Comparison of ENCODE assay signal across 18 cellular contexts in the genomic region with DNA sequence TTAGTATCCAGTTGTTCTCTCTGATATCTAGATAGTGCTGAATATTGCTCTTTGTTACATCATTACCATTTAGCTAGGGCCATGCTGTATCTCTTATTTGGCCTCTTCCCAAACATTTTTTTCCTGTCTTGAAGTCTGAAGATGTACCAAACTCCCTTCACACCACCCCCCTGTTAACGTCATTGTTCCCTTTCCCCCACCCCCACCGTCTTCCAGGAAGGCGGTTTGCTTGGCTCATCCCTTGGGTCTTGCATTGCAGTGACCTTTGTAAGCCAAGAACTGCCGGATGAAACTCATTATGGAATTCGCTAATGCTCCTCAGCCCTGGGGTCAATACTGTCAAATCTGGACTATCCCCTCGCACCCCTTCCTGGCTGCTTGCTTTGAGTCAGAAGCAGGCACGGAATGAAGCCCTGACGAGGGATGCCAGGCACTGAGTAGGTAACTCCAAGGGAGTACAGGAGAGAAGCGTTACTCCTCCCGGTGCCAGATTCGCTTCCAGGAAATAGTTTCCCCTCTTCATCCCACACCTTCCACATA.
A peak's percentile ranks its signal among the peaks of the same experiment; 100 is the strongest.
DNase-seq lines count a peak whose midpoint lies in the region; ATAC-seq, FAIRE-seq and TF ChIP-seq lines count a peak whose summit lies in the region.
"Had no signal": no experiment of that assay in that cellular context is flagged by ENCODE, and none has a peak within 500 bp of the region (broad histone marks: within the 10 kb centered on the region; RNA-seq: fewer than 3 reads in every experiment).

No MANE protein-coding gene starts in this region.

- H3K4me1 Mint-ChIP-seq in CD4-positive, alpha-beta T cell (ENCODE audit: low read depth), result no peaks in the 10 kb centered on the region

- no peak for ATAC-seq in K562
- ATAC-seq in Right ventricle myocardium superior (ENCODE audit: poor library complexity), result peak; percentile 70
- peak; percentile 84 for ATAC-seq in omental fat pad (ENCODE audit: low FRiP score)
- no peak for ATAC-seq in CD4-positive, alpha-beta T cell (ENCODE audit: poor library complexity)
- ATAC-seq: activated T-cell treated with anti-CD3 and anti-CD28 coated beads, Interleukin-2, amount 50 U/mL, for 72 hours; SK-N-SH treated with all-trans-retinoic acid at 6 μM for 48 hours had no signal

- TF ChIP-seq RAD21 in K562 (CRISPR knock-in tag; conservative IDR thresholded peaks at IDR 0.05 in 1 of 2, IDR thresholded peaks at IDR 0.05 in 1 of 2), result no peak

- no peak overlapping the region for H3K4me3 ChIP-seq in K562
- H3K4me3 ChIP-seq: colonic mucosa, neural progenitor cell, smooth muscle cell, vagina had no signal

- H3K9me3 Mint-ChIP-seq in CD4-positive, alpha-beta T cell, result no peaks in the 10 kb centered on the region
- H3K9me3 Mint-ChIP-seq: activated T-cell treated with anti-CD3 and anti-CD28 coated beads, Interleukin-2, amount 50 U/mL, for 72 hours had no signal

- H3K4me2 ChIP-seq in K562 (ENCODE audit: insufficient read depth, low read length), result no peak overlapping the region
- H3K4me2 ChIP-seq: neural progenitor cell, smooth muscle cell had no signal

- no peaks in the 10 kb centered on the region for H3K79me2 ChIP-seq in K562 (ENCODE audit: control insufficient read depth, insufficient read depth, low read length)

- no peak overlapping the region for H3K4me3 Mint-ChIP-seq in CD4-positive, alpha-beta T cell
- H3K4me3 Mint-ChIP-seq: activated T-cell treated with anti-CD3 and anti-CD28 coated beads, Interleukin-2, amount 50 U/mL, for 72 hours; neural progenitor cell had no signal

- in situ Hi-C loops in K562 (cut with MboI), result loop anchor here (10.0 kb wide), 1 partner anchor 467 kb away; no protein-coding TSS in a partner anchor

- H3K4me1 ChIP-seq in K562 (replicated peaks in 1 of 2; ENCODE audit: control insufficient read depth in 2 of 2, insufficient read depth in 2 of 2, low read length in 2 of 2), result peaks cover 0 to 9% of the 10 kb centered on the region in 2 experiments; a peak in 3 of 5 replicates
- H3K4me1 ChIP-seq: neural progenitor cell had no signal

- TF ChIP-seq EP300 in K562 (IDR thresholded peaks at IDR 0.05; ENCODE audit: low read length), result no peak; the same call in 1 of the 2 replicates

- H3K36me3 ChIP-seq in K562 (ENCODE audit: control insufficient read depth, insufficient read depth, low read length), result peaks cover 11% of the 10 kb centered on the region; the same call in 2 of the 3 replicates
- H3K36me3 ChIP-seq: colonic mucosa, neural progenitor cell, vagina had no signal

- no peak for TF ChIP-seq CTCF in K562 (IDR thresholded peaks at IDR 0.05 in 2 of 3, conservative IDR thresholded peaks at IDR 0.05 in 1 of 3; ENCODE audit: insufficient read depth in 2 of 3, low read depth in 1 of 3, low read length in 3 of 3)
- TF ChIP-seq CTCF in omental fat pad (IDR thresholded peaks at IDR 0.05), result no peak
- TF ChIP-seq CTCF in CD4-positive, alpha-beta T cell (IDR thresholded peaks at IDR 0.05), result no peak

- no peak for DNase-seq in K562 (ENCODE audit: extremely low read depth in 1 of 4, low spot score in 3 of 4)
- DNase-seq in Right ventricle myocardium superior, result peak; percentile 65
- peak; percentile 48 for DNase-seq in omental fat pad (ENCODE audit: low spot score)
- DNase-seq in CD4-positive, alpha-beta T cell, result no peak
- no peak for DNase-seq in cerebellar cortex (ENCODE audit: low spot score)
- no peak for DNase-seq in substantia nigra (lab: John Stamatoyannopoulos, UW)
- DNase-seq in iPS-NIHi11 (ENCODE audit: low spot score), result no peak
- DNase-seq: activated T-cell treated with anti-CD3 and anti-CD28 coated beads, Interleukin-2, amount 50 U/mL, for 72 hours; colonic mucosa; NCI-H1092 treated with DMSO at 0.1 percent for 48 hours; NCI-H226; stimulated activated naive CD4-positive, alpha-beta T cell had no signal

- intact Hi-C loops in K562 (cut with micrococcal nuclease) (no loop called here), Right ventricle myocardium superior (cut with DNase I) (no loop called here)
- intact Hi-C loops in CD4-positive, alpha-beta T cell (cut with DNase I, micrococcal nuclease), result no loop called here

- no peak overlapping the region for H3K9ac ChIP-seq in K562 (ENCODE audit: insufficient read depth in 1 of 2, low read depth in 2 of 2, low read length in 2 of 2)
- H3K9ac ChIP-seq: neural progenitor cell had no signal

- FAIRE-seq in K562 (lab: Jason Lieb, UNC), result no peak
- FAIRE-seq: H54 had no signal

- no peak overlapping the region for H3K27ac ChIP-seq in K562 (ENCODE audit: extremely low read depth, low read depth, low read length)
- H3K27ac ChIP-seq in CD4-positive, alpha-beta T cell (ENCODE audit: low read depth, low read length), result no peak overlapping the region
- H3K27ac ChIP-seq in substantia nigra (ENCODE audit: low read depth, low read length, poor library complexity, severe bottlenecking), result no peak overlapping the region
- H3K27ac ChIP-seq: C4-2B, colonic mucosa, neural progenitor cell, vagina had no signal

- H3K27ac Mint-ChIP-seq in CD4-positive, alpha-beta T cell, result no peak overlapping the region
- H3K27ac Mint-ChIP-seq: activated T-cell treated with anti-CD3 and anti-CD28 coated beads, Interleukin-2, amount 50 U/mL, for 72 hours; neural progenitor cell had no signal

- 85% methylated on average over 9 of the region's 11 CpGs for WGBS in K562 (ENCODE audit: insufficient coverage, low coverage, missing lambda C conversion rate)

- no peaks in the 10 kb centered on the region for H4K20me1 ChIP-seq in K562 (replicated peaks; ENCODE audit: control insufficient read depth, insufficient read depth, low read length)

- BruUV-seq in K562 (replicated peaks; lab: Mats Ljungman, UMichigan), result no TSS peak

- H3K36me3 Mint-ChIP-seq in CD4-positive, alpha-beta T cell (ENCODE audit: low read depth), result no peaks in the 10 kb centered on the region

- POLR2A ChIA-PET in K562 (lab: Yijun Ruan, JAX), result no interaction called here
- POLR2A ChIA-PET in CD4-positive, alpha-beta T cell (lab: Charles Lee), result interaction anchor here (1.0 kb wide), 1 partner anchor 53 kb away, joined by 3 read pairs; no protein-coding TSS in a partner anchor

- no peak overlapping the region for H2AFZ ChIP-seq in K562 (ENCODE audit: low read depth, low read length)
- H2AFZ ChIP-seq: neural progenitor cell had no signal

- no peaks in the 10 kb centered on the region for H3K27me3 Mint-ChIP-seq in CD4-positive, alpha-beta T cell

- H3K27me3 ChIP-seq in K562 (ENCODE audit: control insufficient read depth in 2 of 2, insufficient read depth in 2 of 2, low read length in 2 of 2), result no peaks in the 10 kb centered on the region
- H3K27me3 ChIP-seq in CD4-positive, alpha-beta T cell (ENCODE audit: control insufficient read depth, insufficient read depth, low read length), result no peaks in the 10 kb centered on the region
- H3K27me3 ChIP-seq: colonic mucosa, neural progenitor cell, vagina had no signal

- no peaks in the 10 kb centered on the region for H3K9me3 ChIP-seq in K562 (replicated peaks; ENCODE audit: control insufficient read depth, insufficient read depth, low read depth, low read length)
- no peaks in the 10 kb centered on the region for H3K9me3 ChIP-seq in CD4-positive, alpha-beta T cell (ENCODE audit: control insufficient read depth, low read length)
- H3K9me3 ChIP-seq: colonic mucosa, vagina had no signal

- TF ChIP-seq POLR2A in K562 (conservative IDR thresholded peaks at IDR 0.05), result no peak

- H3K9me1 ChIP-seq in K562 (ENCODE audit: control insufficient read depth, insufficient read depth, low read length), result no peaks in the 10 kb centered on the region

- CTCF ChIA-PET in K562 (lab: Yijun Ruan, JAX; ENCODE audit: low intra/inter-chr PET ratio), result no interaction called here
- CTCF ChIA-PET in CD4-positive, alpha-beta T cell (lab: Charles Lee), result no interaction called here

TF ChIP-seq in K562, 482 proteins besides CTCF, POLR2A, EP300 and RAD21 (continues in another document):
- TF ChIP-seq MEF2A (IDR thresholded peaks at IDR 0.05; ENCODE audit: control insufficient read depth, low read depth, low read length), result no peak
- TF ChIP-seq ZNF586 (CRISPR knock-in tag; conservative IDR thresholded peaks at IDR 0.05), result no peak
- peak; percentile 41; the same call in 1 of the 2 replicates for TF ChIP-seq JUND (IDR thresholded peaks at IDR 0.05; ENCODE audit: borderline replicate concordance, low read depth, low read length)
- TF ChIP-seq JUND (tag; IDR thresholded peaks at IDR 0.05; ENCODE audit: borderline replicate concordance, low read depth, low read length), result no peak
- peak; percentile 89 for TF ChIP-seq ZNF175 (CRISPR knock-in tag; IDR thresholded peaks at IDR 0.05; ENCODE audit: low read depth)
- no peak for TF ChIP-seq KDM2B (CRISPR knock-in tag; IDR thresholded peaks at IDR 0.05)
- peak; percentile 28; the same call in 1 of the 2 replicates for TF ChIP-seq GTF2A2 (tag; IDR thresholded peaks at IDR 0.05)
- TF ChIP-seq, protein P1, sequence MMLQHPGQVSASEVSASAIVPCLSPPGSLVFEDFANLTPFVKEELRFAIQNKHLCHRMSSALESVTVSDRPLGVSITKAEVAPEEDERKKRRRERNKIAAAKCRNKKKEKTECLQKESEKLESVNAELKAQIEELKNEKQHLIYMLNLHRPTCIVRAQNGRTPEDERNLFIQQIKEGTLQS (IDR thresholded peaks at IDR 0.05), result peak; percentile 63; the same call in 1 of the 2 replicates
- TF ChIP-seq, protein P1 (CRISPR knock-in tag; conservative IDR thresholded peaks at IDR 0.05), result no peak
- TF ChIP-seq, protein P2, sequence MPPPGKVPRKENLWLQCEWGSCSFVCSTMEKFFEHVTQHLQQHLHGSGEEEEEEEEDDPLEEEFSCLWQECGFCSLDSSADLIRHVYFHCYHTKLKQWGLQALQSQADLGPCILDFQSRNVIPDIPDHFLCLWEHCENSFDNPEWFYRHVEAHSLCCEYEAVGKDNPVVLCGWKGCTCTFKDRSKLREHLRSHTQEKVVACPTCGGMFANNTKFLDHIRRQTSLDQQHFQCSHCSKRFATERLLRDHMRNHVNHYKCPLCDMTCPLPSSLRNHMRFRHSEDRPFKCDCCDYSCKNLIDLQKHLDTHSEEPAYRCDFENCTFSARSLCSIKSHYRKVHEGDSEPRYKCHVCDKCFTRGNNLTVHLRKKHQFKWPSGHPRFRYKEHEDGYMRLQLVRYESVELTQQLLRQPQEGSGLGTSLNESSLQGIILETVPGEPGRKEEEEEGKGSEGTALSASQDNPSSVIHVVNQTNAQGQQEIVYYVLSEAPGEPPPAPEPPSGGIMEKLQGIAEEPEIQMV (tag; conservative IDR thresholded peaks at IDR 0.05; ENCODE audit: low read depth), result 0 out of 2 replicates have a peak, but pooled peaks have one; percentile 6
- 0 out of 2 replicates have a peak, but pooled peaks have one; percentile 14 for TF ChIP-seq SOX6 (IDR thresholded peaks at IDR 0.05)
- TF ChIP-seq HSF4 (CRISPR knock-in tag; IDR thresholded peaks at IDR 0.05; ENCODE audit: borderline replicate concordance), result no peak

Comparison
In these comparisons a context has a peak if more than half of its experiments do, and no peak if none do; other contexts are left out.
1. ATAC-seq: peak in Right ventricle myocardium superior (single experiment) and omental fat pad (single experiment); none in K562 (single experiment) and CD4-positive, alpha-beta T cell (single experiment).
2. DNase-seq: peak in Right ventricle myocardium superior (single experiment) and omental fat pad (single experiment); none in K562 (0 of 4), CD4-positive, alpha-beta T cell (0 of 10), cerebellar cortex (single experiment), substantia nigra (0 of 49) and iPS-NIHi11 (single experiment).